ENCODE assay signal across 11 cellular contexts in genomic region chr20:48773837-48774418, GRCh38. TPM values are rescaled to one million over a fixed set of nuclear protein-coding genes. Genes with fewer than 3 reads are reported as not detected.
DNase-seq lines count a peak whose midpoint lies in the region; ATAC-seq and TF ChIP-seq lines count a peak whose summit lies in the region.
"Had no signal": no experiment of that assay in that cellular context is flagged by ENCODE, and none has a peak within 500 bp of the region (broad histone marks: within the 10 kb centered on the region; RNA-seq: fewer than 3 reads in every experiment).

No MANE protein-coding gene starts in this region.

- no peak for ATAC-seq in IMR-90 (ENCODE audit: low read depth)
- ATAC-seq in memory B cell (ENCODE audit: low read depth): no peak

- no peak overlapping the region for H2BK5ac ChIP-seq in IMR-90 (ENCODE audit: low read depth, low read length, poor library complexity, severe bottlenecking)

- in situ Hi-C loops in IMR-90 (cut with MboI; ENCODE audit: low sequenced_read_pairs): no loop called here

- H3K9me3 ChIP-seq in IMR-90 (ENCODE audit: control insufficient read depth, insufficient read depth, low read length): peaks cover 3% of the 10 kb centered on the region; the same call in 1 of the 2 replicates
- H3K9me3 ChIP-seq: thyroid gland had no signal

- no peak for TF ChIP-seq RAD21 in IMR-90 (IDR thresholded peaks at IDR 0.05; ENCODE audit: low read length)

- no peak overlapping the region for H4K5ac ChIP-seq in IMR-90 (ENCODE audit: low read depth, low read length)

- CTCF ChIA-PET in IMR-90 (lab: Yijun Ruan, JAX): interaction anchor here (0.6 to 1.3 kb wide), 2 partner anchors 9 to 223 kb away, joined by 3 to 4 read pairs; no protein-coding TSS in a partner anchor

- H3K4me3 ChIP-seq in IMR-90 (ENCODE audit: insufficient read depth, low read depth, low read length): no peak overlapping the region
- H3K4me3 ChIP-seq: thyroid gland had no signal

- H3K4me1 ChIP-seq in IMR-90 (ENCODE audit: control insufficient read depth, insufficient read depth, low read length): no peaks in the 10 kb centered on the region
- H3K4me1 ChIP-seq: thyroid gland had no signal

- no peak overlapping the region for H2AFZ ChIP-seq in IMR-90 (replicated peaks; ENCODE audit: low read length, poor library complexity)

- no peak overlapping the region for H3K18ac ChIP-seq in IMR-90 (ENCODE audit: low read depth, low read length)

- H3K9me3 Mint-ChIP-seq in memory B cell (no peaks in the 10 kb centered on the region), HFFc6 (peaks cover 4% of the 10 kb centered on the region; the same call in 1 of the 2 replicates)

- H3K9me1 ChIP-seq in IMR-90 (ENCODE audit: insufficient read depth, low read length): no peaks in the 10 kb centered on the region; the same call in 1 of the 2 replicates

- POLR2A ChIA-PET in IMR-90 (lab: Charles Lee; ENCODE audit: unreplicated experiment): no interaction called here

- no peaks in the 10 kb centered on the region for H4K20me1 ChIP-seq in IMR-90 (ENCODE audit: insufficient read depth, low read length)

- no peaks in the 10 kb centered on the region for H3K27me3 Mint-ChIP-seq in memory B cell
- peaks cover 6% of the 10 kb centered on the region for H3K27me3 Mint-ChIP-seq in HFFc6 (ENCODE audit: insufficient read depth)

- H2BK20ac ChIP-seq in IMR-90 (ENCODE audit: low read depth, low read length): no peak overlapping the region

- H3K4me1 Mint-ChIP-seq in memory B cell (peaks cover 65% of the 10 kb centered on the region), HFFc6 (ENCODE audit: low read depth) (peaks cover 20% of the 10 kb centered on the region)

- peaks cover 17% of the 10 kb centered on the region for H3K36me3 Mint-ChIP-seq in memory B cell
- no peaks in the 10 kb centered on the region for H3K36me3 Mint-ChIP-seq in HFFc6 (ENCODE audit: low read depth)

- no peak for TF ChIP-seq POLR2A in IMR-90 (IDR thresholded peaks at IDR 0.05; ENCODE audit: low read depth, low read length)

- H3K56ac ChIP-seq in IMR-90 (ENCODE audit: extremely low read depth, insufficient read depth, low read length): no peak overlapping the region

- H3K27me3 ChIP-seq in IMR-90 (ENCODE audit: control insufficient read depth, insufficient read depth, low read length): peaks cover 7% of the 10 kb centered on the region; the same call in 1 of the 2 replicates
- H3K27me3 ChIP-seq: thyroid gland had no signal

- no TSS peak for BruUV-seq in IMR-90 (replicated peaks; lab: Mats Ljungman, UMichigan)

- no peak overlapping the region for H3K9ac ChIP-seq in IMR-90 (ENCODE audit: low read depth, low read length)

- no peak overlapping the region for H3K27ac ChIP-seq in IMR-90 (ENCODE audit: insufficient read depth, low read length)
- H3K27ac ChIP-seq in adipose tissue (ENCODE audit: low read depth, low read length): peak overlapping the region; percentile 65

- dilution Hi-C loops in IMR-90 (cut with HindIII; ENCODE audit: low sequenced_read_pairs, unreplicated experiment): no loop called here

- no peak overlapping the region for H2AK5ac ChIP-seq in IMR-90 (ENCODE audit: low read depth, low read length)

- intact Hi-C loops in IMR-90 (cut with micrococcal nuclease): no loop called here

- H4K8ac ChIP-seq in IMR-90 (ENCODE audit: low read depth in 2 of 2, low read length in 2 of 2): no peak overlapping the region

- H3K36me3 ChIP-seq in IMR-90 (ENCODE audit: control insufficient read depth, insufficient read depth, low read length): no peaks in the 10 kb centered on the region
- H3K36me3 ChIP-seq: thyroid gland had no signal

- WGBS in IMR-90 (ENCODE audit: extremely low coverage in 2 of 2, insufficient read length in 1 of 2), 2 experiments: 53% methylated on average over 3 of the region's 14 CpGs; no CpG with 5 or more reads in 1 of the 2 experiments
- WGBS in adipose tissue, 3 donors: 53 to 71% (median 63%) methylated on average over 14 of the region's 14 CpGs

- H3K14ac ChIP-seq in IMR-90 (replicated peaks; ENCODE audit: low read depth, low read length): no peak overlapping the region

- no peak overlapping the region for H3K23ac ChIP-seq in IMR-90 (ENCODE audit: low read depth, low read length)

- TF ChIP-seq CTCF in IMR-90 (conservative IDR thresholded peaks at IDR 0.05; ENCODE audit: low read depth, low read length) (no peak), HFFc6 (IDR thresholded peaks at IDR 0.05) (no peak)

- no peak overlapping the region for H3K4ac ChIP-seq in IMR-90 (ENCODE audit: low read depth, low read length)

- no peak overlapping the region for H3K4me2 ChIP-seq in IMR-90 (ENCODE audit: low read depth, low read length)

- no peaks in the 10 kb centered on the region for H3K79me1 ChIP-seq in IMR-90 (ENCODE audit: low read depth in 1 of 2, low read length in 2 of 2)

- DNase-seq in AML-193 (lab: John Stamatoyannopoulos, UW) (peak; percentile 66 to 70), IMR-90 (no peak), memory B cell (ENCODE audit: low spot score in 2 of 2) (no peak), DMS114 treated with DMSO at 0.1 percent for 48 hours (lab: John Stamatoyannopoulos, UW; ENCODE audit: unreplicated experiment) (no peak), HFFc6 (no peak), COR-L47 (lab: John Stamatoyannopoulos, UW) (no peak), retina (no peak)
- DNase-seq: foreskin melanocyte, NCI-H69, thyroid gland had no signal

- no peak overlapping the region for H2BK15ac ChIP-seq in IMR-90 (ENCODE audit: low read depth, low read length)

- H4K91ac ChIP-seq in IMR-90 (ENCODE audit: insufficient read depth, low read depth, low read length): no peak overlapping the region

- H3K27ac Mint-ChIP-seq in memory B cell (peak overlapping the region; percentile 87), HFFc6 (no peak overlapping the region)

- H3K4me3 Mint-ChIP-seq in memory B cell: peak overlapping the region; percentile 77
- no peak overlapping the region for H3K4me3 Mint-ChIP-seq in HFFc6

- H2BK120ac ChIP-seq in IMR-90 (ENCODE audit: low read depth, low read length): no peak overlapping the region

- H2AK9ac ChIP-seq in IMR-90 (replicated peaks; ENCODE audit: low read depth, low read length, poor library complexity): peak overlapping the region; percentile 10

TF ChIP-seq in IMR-90, 13 proteins besides CTCF, POLR2A, EP300 and RAD21:
- TF ChIP-seq BHLHE40 (IDR thresholded peaks at IDR 0.05; ENCODE audit: low read depth, low read length) (no peak), CHD1 (IDR thresholded peaks at IDR 0.05; ENCODE audit: low read depth, low read length) (no peak), RFX5 (IDR thresholded peaks at IDR 0.05; ENCODE audit: low read depth, low read length) (no peak), MXI1 (IDR thresholded peaks at IDR 0.05; ENCODE audit: borderline replicate concordance, low read depth, low read length) (no peak), RCOR1 (IDR thresholded peaks at IDR 0.05; ENCODE audit: insufficient replicate concordance, low read length) (no peak), MAFK (IDR thresholded peaks at IDR 0.05; ENCODE audit: low read depth, low read length) (no peak), MAZ (IDR thresholded peaks at IDR 0.05; ENCODE audit: borderline replicate concordance, low read depth, low read length) (no peak), FOS (IDR thresholded peaks at IDR 0.05; ENCODE audit: low read depth, low read length) (no peak), NFE2L2 (IDR thresholded peaks at IDR 0.05; ENCODE audit: low read depth, low read length) (no peak), SMC3 (IDR thresholded peaks at IDR 0.05; ENCODE audit: low read depth, low read length) (no peak), CEBPB (IDR thresholded peaks at IDR 0.05; ENCODE audit: low read depth, low read length) (no peak)
- TF ChIP-seq, protein P1, sequence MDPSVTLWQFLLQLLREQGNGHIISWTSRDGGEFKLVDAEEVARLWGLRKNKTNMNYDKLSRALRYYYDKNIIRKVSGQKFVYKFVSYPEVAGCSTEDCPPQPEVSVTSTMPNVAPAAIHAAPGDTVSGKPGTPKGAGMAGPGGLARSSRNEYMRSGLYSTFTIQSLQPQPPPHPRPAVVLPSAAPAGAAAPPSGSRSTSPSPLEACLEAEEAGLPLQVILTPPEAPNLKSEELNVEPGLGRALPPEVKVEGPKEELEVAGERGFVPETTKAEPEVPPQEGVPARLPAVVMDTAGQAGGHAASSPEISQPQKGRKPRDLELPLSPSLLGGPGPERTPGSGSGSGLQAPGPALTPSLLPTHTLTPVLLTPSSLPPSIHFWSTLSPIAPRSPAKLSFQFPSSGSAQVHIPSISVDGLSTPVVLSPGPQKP (IDR thresholded peaks at IDR 0.05; ENCODE audit: borderline replicate concordance, low read depth, low read length): no peak
- TF ChIP-seq, protein P2, sequence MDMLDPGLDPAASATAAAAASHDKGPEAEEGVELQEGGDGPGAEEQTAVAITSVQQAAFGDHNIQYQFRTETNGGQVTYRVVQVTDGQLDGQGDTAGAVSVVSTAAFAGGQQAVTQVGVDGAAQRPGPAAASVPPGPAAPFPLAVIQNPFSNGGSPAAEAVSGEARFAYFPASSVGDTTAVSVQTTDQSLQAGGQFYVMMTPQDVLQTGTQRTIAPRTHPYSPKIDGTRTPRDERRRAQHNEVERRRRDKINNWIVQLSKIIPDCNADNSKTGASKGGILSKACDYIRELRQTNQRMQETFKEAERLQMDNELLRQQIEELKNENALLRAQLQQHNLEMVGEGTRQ (IDR thresholded peaks at IDR 0.05; ENCODE audit: low read depth, low read length): no peak
TF ChIP-seq in IMR-90: peak in this region for 0.

RNA-seq across cellular contexts. Expression of gene PREX1, which starts 53.9 kb away (rescaled TPM):
- 0.56 and 0.72 TPM in 2 replicates for total RNA-seq in IMR-90 (2012; rRNA removed)
- polyA plus RNA-seq in IMR-90 (2012; rRNA removed): 0.67 and 0.69 TPM in 2 replicates
- 0.58 and 0.84 TPM in 2 replicates for polyA plus RNA-seq in IMR-90 (2012; cell fraction: cytosol; rRNA removed)
- 0.75 and 1.5 TPM in 2 replicates for polyA plus RNA-seq in IMR-90 (2012; cell fraction: nucleus; rRNA removed; ENCODE audit: low replicate concordance)
- polyA plus RNA-seq in adipose tissue: 10 to 100 TPM in 2 of 3 donors, 1 to 10 TPM in 1; 3.3 to 22.8 (median 21.5) TPM
- total RNA-seq in HFFc6 (2021; fragmentation: NEBNext Ultra II Directional; extraction: Animal tissue kit (Norgen Biotek cat#: 25700)): 1 to 10 TPM; 1.8 to 4.1 (median 2.8) TPM

Comparison
In these comparisons a context has a peak if more than half of its experiments do, and no peak if none do; other contexts are left out.
1. DNase-seq: peak in AML-193 (2 of 2); none in IMR-90 (single experiment), memory B cell (0 of 2), DMS114 treated with DMSO at 0.1 percent for 48 hours (single experiment), HFFc6 (single experiment), COR-L47 (single experiment) and retina (single experiment).